1 cellular context compared by ENCODE assay signal in genomic region chr15:69546182-69546581, GRCh38.
TF ChIP-seq lines count a peak whose summit lies in the region.

No MANE protein-coding gene starts in this region.

TF ChIP-seq in GM23338, 12 proteins besides CTCF, POLR2A, EP300 and RAD21 (continued from another document):
- TF ChIP-seq ZNF462 (CRISPR knock-in tag; IDR thresholded peaks at IDR 0.05), result no peak
- TF ChIP-seq NANOG (IDR thresholded peaks at IDR 0.05; ENCODE audit: borderline replicate concordance), result no peak
- TF ChIP-seq JUNB (IDR thresholded peaks at IDR 0.05; ENCODE audit: unreplicated experiment), result no peak
- TF ChIP-seq POLR2AphosphoS5 (IDR thresholded peaks at IDR 0.05; ENCODE audit: low read depth), result no peak
